26 cellular contexts compared by ENCODE assay signal in the genomic region with DNA sequence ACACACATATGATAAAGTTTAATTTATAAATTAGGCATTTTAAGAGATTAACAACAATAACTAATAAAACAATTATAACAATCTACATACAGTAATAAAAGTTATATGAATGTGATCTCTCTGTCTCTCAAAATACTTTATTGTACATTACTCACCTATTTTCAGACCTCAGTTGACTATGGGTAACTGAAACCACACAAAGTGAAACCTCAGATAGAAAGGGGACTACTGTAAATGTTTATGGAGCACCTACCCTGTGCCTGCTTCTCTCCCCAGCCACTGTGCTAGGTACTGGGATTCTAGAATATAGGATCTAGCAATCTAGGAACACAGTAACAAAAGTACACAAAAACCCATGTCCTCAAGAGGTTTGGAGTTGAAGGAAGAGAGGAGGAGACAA.
"Had no signal": no experiment of that assay in that cellular context is flagged by ENCODE, and none has a peak within 500 bp of the region (broad histone marks: within the 10 kb centered on the region; RNA-seq: fewer than 3 reads in every experiment).

No MANE protein-coding gene starts in this region.

- H3K27me3 Mint-ChIP-seq: activated CD4-positive, alpha-beta memory T cell treated with anti-CD3 and anti-CD28 coated beads for 36 hours; central memory CD8-positive, alpha-beta T cell had no signal

- FAIRE-seq: astrocyte, colon, endothelial cell of umbilical vein, pancreas had no signal

- H3K4me3 ChIP-seq: dorsolateral prefrontal cortex, lower lobe of right lung, mucosa of descending colon, pancreas, psoas muscle, right atrium auricular region, spleen, tibial artery had no signal

- H3K9me3 Mint-ChIP-seq: activated CD4-positive, alpha-beta memory T cell treated with anti-CD3 and anti-CD28 coated beads for 36 hours; activated T-helper 1 cell treated with anti-CD3 and anti-CD28 coated beads, Interleukin-12 subunit alpha, Interleukin-12 subunit beta, Interleukin-2, Interleukin-4 antibody, amounts not matched to agents 30 ng/mL and 10 ng/mL and 1 ng/mL, durations not matched to agents 14 hours and 24 hours and 36 hours; central memory CD8-positive, alpha-beta T cell; effector memory CD8-positive, alpha-beta T cell; immature natural killer cell; nephron progenitor cell had no signal

- H3K4me3 Mint-ChIP-seq: activated CD4-positive, alpha-beta memory T cell treated with anti-CD3 and anti-CD28 coated beads for 36 hours; activated T-helper 1 cell treated with anti-CD3 and anti-CD28 coated beads, Interleukin-12 subunit alpha, Interleukin-12 subunit beta, Interleukin-2, Interleukin-4 antibody, amounts not matched to agents 30 ng/mL and 10 ng/mL and 1 ng/mL, durations not matched to agents 14 hours and 24 hours and 36 hours; central memory CD8-positive, alpha-beta T cell; effector memory CD8-positive, alpha-beta T cell; immature natural killer cell; nephron progenitor cell had no signal

- H3K36me3 Mint-ChIP-seq: activated CD4-positive, alpha-beta memory T cell treated with anti-CD3 and anti-CD28 coated beads for 36 hours; immature natural killer cell had no signal

- H3K9me3 ChIP-seq: lower lobe of right lung, mucosa of descending colon, pancreas, psoas muscle, right atrium auricular region, spleen, tibial artery had no signal

- H3K36me3 ChIP-seq: lower lobe of right lung, pancreas, right atrium auricular region, spleen, tibial artery had no signal

- DNase-seq: activated CD4-positive, alpha-beta memory T cell treated with anti-CD3 and anti-CD28 coated beads for 36 hours; activated CD4-positive, alpha-beta T cell treated with anti-CD3 and anti-CD28 coated beads for 1 hour; activated gamma-delta T cell treated with Interleukin-2 at 50 U/mL for 16 hours; dorsolateral prefrontal cortex; effector memory CD8-positive, alpha-beta T cell; foreskin melanocyte; immature natural killer cell; lower lobe of right lung; mesendoderm; mucosa of descending colon; nephron progenitor cell; pancreas; psoas muscle; spleen; stimulated activated CD4-positive, alpha-beta T cell treated with anti-CD3 and anti-CD28 coated beads, Interleukin-4, amount 100 ng/mL, for 1 hour; stimulated activated naive CD4-positive, alpha-beta T cell treated with Interleukin-2 at 50 U/mL for 16 hours; T-helper 9 cell; tibial artery had no signal

- H3K27ac Mint-ChIP-seq: activated T-helper 1 cell treated with anti-CD3 and anti-CD28 coated beads, Interleukin-12 subunit alpha, Interleukin-12 subunit beta, Interleukin-2, Interleukin-4 antibody, amounts not matched to agents 30 ng/mL and 10 ng/mL and 1 ng/mL, durations not matched to agents 14 hours and 24 hours and 36 hours; effector memory CD8-positive, alpha-beta T cell; immature natural killer cell; nephron progenitor cell had no signal

- H3K27me3 ChIP-seq: dorsolateral prefrontal cortex, right atrium auricular region, spleen had no signal

- ATAC-seq: effector memory CD8-positive, alpha-beta T cell; esophagus mucosa; left lobe of liver; lower lobe of right lung; mucosa of descending colon; pancreas; psoas muscle had no signal

- H3K4me1 ChIP-seq: lower lobe of right lung, pancreas, right atrium auricular region, tibial artery had no signal

- H3K27ac ChIP-seq: dorsolateral prefrontal cortex, lower lobe of right lung, pancreas, psoas muscle, right atrium auricular region, spleen, tibial artery had no signal
